1 cellular context compared by ENCODE assay signal in the genomic region with DNA sequence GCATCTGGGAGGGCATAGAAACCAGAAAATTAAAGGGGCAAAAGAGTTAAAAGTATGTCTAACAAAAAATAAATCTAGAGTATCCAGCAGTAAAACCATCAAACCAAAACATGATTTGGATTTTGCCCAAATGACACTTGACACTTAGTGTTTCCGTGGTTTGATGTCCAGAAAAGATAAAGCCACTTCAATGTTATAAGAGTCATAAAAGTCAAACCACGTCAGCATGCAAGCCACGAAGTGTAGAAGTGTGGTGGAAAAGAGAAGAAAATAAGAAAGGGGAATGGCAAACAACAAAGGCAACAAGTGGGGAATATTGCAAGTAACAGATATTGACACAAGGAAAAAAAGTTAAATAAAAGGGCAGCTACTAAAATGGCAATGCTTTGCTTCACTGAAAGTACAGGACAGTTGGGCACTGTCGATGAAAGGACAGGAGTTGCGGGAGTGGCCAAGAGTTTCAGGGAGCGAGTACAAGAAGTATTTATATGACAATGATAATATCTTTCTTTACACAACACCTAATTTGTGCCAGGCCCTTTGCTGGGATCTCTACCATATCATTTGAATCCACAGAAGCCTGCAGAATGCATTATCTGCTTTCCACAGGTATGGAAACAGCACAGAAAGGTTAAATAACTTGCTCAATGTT.
TF ChIP-seq lines count a peak whose summit lies in the region.

No MANE protein-coding gene starts in this region.

TF ChIP-seq in K562, 482 proteins besides CTCF, POLR2A, EP300 and RAD21 (continued from another document and continues in another):
- TF ChIP-seq, protein P1, sequence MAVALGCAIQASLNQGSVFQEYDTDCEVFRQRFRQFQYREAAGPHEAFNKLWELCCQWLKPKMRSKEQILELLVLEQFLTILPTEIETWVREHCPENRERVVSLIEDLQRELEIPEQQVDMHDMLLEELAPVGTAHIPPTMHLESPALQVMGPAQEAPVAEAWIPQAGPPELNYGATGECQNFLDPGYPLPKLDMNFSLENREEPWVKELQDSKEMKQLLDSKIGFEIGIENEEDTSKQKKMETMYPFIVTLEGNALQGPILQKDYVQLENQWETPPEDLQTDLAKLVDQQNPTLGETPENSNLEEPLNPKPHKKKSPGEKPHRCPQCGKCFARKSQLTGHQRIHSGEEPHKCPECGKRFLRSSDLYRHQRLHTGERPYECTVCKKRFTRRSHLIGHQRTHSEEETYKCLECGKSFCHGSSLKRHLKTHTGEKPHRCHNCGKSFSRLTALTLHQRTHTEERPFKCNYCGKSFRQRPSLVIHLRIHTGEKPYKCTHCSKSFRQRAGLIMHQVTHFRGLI (CRISPR knock-in tag; IDR thresholded peaks at IDR 0.05), result no peak
- TF ChIP-seq JUND (IDR thresholded peaks at IDR 0.05; ENCODE audit: borderline replicate concordance, low read depth, low read length), result peak; percentile 21; the same call in 1 of the 2 replicates
- no peak for TF ChIP-seq JUND (tag; IDR thresholded peaks at IDR 0.05; ENCODE audit: borderline replicate concordance, low read depth, low read length)
- TF ChIP-seq, protein P2, sequence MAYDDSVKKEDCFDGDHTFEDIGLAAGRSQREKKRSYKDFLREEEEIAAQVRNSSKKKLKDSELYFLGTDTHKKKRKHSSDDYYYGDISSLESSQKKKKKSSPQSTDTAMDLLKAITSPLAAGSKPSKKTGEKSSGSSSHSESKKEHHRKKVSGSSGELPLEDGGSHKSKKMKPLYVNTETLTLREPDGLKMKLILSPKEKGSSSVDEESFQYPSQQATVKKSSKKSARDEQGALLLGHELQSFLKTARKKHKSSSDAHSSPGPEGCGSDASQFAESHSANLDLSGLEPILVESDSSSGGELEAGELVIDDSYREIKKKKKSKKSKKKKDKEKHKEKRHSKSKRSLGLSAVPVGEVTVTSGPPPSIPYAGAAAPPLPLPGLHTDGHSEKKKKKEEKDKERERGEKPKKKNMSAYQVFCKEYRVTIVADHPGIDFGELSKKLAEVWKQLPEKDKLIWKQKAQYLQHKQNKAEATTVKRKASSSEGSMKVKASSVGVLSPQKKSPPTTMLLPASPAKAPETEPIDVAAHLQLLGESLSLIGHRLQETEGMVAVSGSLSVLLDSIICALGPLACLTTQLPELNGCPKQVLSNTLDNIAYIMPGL (CRISPR knock-in tag; IDR thresholded peaks at IDR 0.05), result no peak
- no peak for TF ChIP-seq ZNF551 (CRISPR knock-in tag; IDR thresholded peaks at IDR 0.05)
- TF ChIP-seq NR1H2 (CRISPR knock-in tag; IDR thresholded peaks at IDR 0.05), result no peak
- no peak for TF ChIP-seq NR2C1 (IDR thresholded peaks at IDR 0.05)
- TF ChIP-seq NR2C1 (tag; IDR thresholded peaks at IDR 0.05), result no peak
- no peak for TF ChIP-seq POLR2AphosphoS5 (IDR thresholded peaks at IDR 0.05; ENCODE audit: control insufficient read depth, insufficient read depth, low read depth, low read length)
- TF ChIP-seq EZH2 (IDR thresholded peaks at IDR 0.05; ENCODE audit: borderline replicate concordance, low read depth, low read length), result no peak
- TF ChIP-seq NRF1 (conservative IDR thresholded peaks at IDR 0.05 in 1 of 2, IDR thresholded peaks at IDR 0.05 in 1 of 2), result no peak
- TF ChIP-seq KAT2B (IDR thresholded peaks at IDR 0.05; ENCODE audit: low read depth, low read length), result no peak
- no peak for TF ChIP-seq SNRNP70 (optimal IDR thresholded peaks at IDR 0.05; ENCODE audit: low read depth, low read length)
- peak; percentile 51; the same call in 1 of the 2 replicates for TF ChIP-seq GATA2 (CRISPR knock-in tag; IDR thresholded peaks at IDR 0.05)
- no peak for TF ChIP-seq BDP1 (IDR thresholded peaks at IDR 0.05; ENCODE audit: insufficient read depth, insufficient read length)
- no peak for TF ChIP-seq BHLHE40 (IDR thresholded peaks at IDR 0.05; ENCODE audit: low read length)
- TF ChIP-seq, protein P3, sequence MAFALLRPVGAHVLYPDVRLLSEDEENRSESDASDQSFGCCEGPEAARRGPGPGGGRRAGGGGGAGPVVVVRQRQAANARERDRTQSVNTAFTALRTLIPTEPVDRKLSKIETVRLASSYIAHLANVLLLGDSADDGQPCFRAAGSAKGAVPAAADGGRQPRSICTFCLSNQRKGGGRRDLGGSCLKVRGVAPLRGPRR (CRISPR knock-in tag; IDR thresholded peaks at IDR 0.05), result no peak
- peak; percentile 11; the same call in 1 of the 2 replicates for TF ChIP-seq CXXC5 (CRISPR knock-in tag; IDR thresholded peaks at IDR 0.05)
- no peak for TF ChIP-seq HEY1 (CRISPR knock-in tag; IDR thresholded peaks at IDR 0.05; ENCODE audit: borderline replicate concordance)
- TF ChIP-seq CBX5 (IDR thresholded peaks at IDR 0.05; ENCODE audit: borderline replicate concordance, low read depth), result no peak
- TF ChIP-seq, protein P4, sequence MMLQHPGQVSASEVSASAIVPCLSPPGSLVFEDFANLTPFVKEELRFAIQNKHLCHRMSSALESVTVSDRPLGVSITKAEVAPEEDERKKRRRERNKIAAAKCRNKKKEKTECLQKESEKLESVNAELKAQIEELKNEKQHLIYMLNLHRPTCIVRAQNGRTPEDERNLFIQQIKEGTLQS (IDR thresholded peaks at IDR 0.05), result no peak
- TF ChIP-seq, protein P4 (CRISPR knock-in tag; conservative IDR thresholded peaks at IDR 0.05), result no peak
- no peak for TF ChIP-seq NELFE (IDR thresholded peaks at IDR 0.05; ENCODE audit: insufficient read depth, insufficient read length)
- TF ChIP-seq, protein P5, sequence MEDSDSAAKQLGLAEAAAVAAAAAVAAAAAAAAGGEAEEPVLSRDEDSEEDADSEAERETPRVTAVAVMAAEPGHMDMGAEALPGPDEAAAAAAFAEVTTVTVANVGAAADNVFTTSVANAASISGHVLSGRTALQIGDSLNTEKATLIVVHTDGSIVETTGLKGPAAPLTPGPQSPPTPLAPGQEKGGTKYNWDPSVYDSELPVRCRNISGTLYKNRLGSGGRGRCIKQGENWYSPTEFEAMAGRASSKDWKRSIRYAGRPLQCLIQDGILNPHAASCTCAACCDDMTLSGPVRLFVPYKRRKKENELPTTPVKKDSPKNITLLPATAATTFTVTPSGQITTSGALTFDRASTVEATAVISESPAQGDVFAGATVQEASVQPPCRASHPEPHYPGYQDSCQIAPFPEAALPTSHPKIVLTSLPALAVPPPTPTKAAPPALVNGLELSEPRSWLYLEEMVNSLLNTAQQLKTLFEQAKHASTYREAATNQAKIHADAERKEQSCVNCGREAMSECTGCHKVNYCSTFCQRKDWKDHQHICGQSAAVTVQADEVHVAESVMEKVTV (CRISPR knock-in tag; IDR thresholded peaks at IDR 0.05), result no peak
- no peak for TF ChIP-seq ZNF830 (CRISPR knock-in tag; IDR thresholded peaks at IDR 0.05)
- no peak for TF ChIP-seq RFX1 (IDR thresholded peaks at IDR 0.05)
- peak in 1 of 2 experiments; percentile 46; a peak in 1 of 4 replicates for TF ChIP-seq HDAC1 (IDR thresholded peaks at IDR 0.05)
- TF ChIP-seq RBM15 (IDR thresholded peaks at IDR 0.05; ENCODE audit: insufficient read depth, low read length), result no peak
- no peak for TF ChIP-seq TBL1XR1 (IDR thresholded peaks at IDR 0.05; ENCODE audit: low read length in 2 of 2)
- TF ChIP-seq ZBED1 (IDR thresholded peaks at IDR 0.05), result no peak
- TF ChIP-seq, protein P6, sequence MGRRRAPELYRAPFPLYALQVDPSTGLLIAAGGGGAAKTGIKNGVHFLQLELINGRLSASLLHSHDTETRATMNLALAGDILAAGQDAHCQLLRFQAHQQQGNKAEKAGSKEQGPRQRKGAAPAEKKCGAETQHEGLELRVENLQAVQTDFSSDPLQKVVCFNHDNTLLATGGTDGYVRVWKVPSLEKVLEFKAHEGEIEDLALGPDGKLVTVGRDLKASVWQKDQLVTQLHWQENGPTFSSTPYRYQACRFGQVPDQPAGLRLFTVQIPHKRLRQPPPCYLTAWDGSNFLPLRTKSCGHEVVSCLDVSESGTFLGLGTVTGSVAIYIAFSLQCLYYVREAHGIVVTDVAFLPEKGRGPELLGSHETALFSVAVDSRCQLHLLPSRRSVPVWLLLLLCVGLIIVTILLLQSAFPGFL (CRISPR knock-in tag; IDR thresholded peaks at IDR 0.05), result no peak
- TF ChIP-seq NFIC (IDR thresholded peaks at IDR 0.05), result peak; percentile 66
- TF ChIP-seq, protein P7, sequence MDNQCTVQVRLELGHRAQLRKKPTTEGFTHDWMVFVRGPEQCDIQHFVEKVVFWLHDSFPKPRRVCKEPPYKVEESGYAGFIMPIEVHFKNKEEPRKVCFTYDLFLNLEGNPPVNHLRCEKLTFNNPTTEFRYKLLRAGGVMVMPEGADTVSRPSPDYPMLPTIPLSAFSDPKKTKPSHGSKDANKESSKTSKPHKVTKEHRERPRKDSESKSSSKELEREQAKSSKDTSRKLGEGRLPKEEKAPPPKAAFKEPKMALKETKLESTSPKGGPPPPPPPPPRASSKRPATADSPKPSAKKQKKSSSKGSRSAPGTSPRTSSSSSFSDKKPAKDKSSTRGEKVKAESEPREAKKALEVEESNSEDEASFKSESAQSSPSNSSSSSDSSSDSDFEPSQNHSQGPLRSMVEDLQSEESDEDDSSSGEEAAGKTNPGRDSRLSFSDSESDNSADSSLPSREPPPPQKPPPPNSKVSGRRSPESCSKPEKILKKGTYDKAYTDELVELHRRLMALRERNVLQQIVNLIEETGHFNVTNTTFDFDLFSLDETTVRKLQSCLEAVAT (IDR thresholded peaks at IDR 0.05), result no peak
- TF ChIP-seq, protein P8, sequence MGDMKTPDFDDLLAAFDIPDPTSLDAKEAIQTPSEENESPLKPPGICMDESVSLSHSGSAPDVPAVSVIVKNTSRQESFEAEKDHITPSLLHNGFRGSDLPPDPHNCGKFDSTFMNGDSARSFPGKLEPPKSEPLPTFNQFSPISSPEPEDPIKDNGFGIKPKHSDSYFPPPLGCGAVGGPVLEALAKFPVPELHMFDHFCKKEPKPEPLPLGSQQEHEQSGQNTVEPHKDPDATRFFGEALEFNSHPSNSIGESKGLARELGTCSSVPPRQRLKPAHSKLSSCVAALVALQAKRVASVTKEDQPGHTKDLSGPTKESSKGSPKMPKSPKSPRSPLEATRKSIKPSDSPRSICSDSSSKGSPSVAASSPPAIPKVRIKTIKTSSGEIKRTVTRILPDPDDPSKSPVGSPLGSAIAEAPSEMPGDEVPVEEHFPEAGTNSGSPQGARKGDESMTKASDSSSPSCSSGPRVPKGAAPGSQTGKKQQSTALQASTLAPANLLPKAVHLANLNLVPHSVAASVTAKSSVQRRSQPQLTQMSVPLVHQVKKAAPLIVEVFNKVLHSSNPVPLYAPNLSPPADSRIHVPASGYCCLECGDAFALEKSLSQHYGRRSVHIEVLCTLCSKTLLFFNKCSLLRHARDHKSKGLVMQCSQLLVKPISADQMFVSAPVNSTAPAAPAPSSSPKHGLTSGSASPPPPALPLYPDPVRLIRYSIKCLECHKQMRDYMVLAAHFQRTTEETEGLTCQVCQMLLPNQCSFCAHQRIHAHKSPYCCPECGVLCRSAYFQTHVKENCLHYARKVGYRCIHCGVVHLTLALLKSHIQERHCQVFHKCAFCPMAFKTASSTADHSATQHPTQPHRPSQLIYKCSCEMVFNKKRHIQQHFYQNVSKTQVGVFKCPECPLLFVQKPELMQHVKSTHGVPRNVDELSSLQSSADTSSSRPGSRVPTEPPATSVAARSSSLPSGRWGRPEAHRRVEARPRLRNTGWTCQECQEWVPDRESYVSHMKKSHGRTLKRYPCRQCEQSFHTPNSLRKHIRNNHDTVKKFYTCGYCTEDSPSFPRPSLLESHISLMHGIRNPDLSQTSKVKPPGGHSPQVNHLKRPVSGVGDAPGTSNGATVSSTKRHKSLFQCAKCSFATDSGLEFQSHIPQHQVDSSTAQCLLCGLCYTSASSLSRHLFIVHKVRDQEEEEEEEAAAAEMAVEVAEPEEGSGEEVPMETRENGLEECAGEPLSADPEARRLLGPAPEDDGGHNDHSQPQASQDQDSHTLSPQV (IDR thresholded peaks at IDR 0.05), result peak; percentile 15; the same call in 1 of the 2 replicates
- no peak for TF ChIP-seq ELF1 (tag; IDR thresholded peaks at IDR 0.05)
- no peak for TF ChIP-seq DACH1 (IDR thresholded peaks at IDR 0.05; ENCODE audit: partially characterized antibody)
- no peak for TF ChIP-seq KLF1 (tag; IDR thresholded peaks at IDR 0.05)
- no peak for TF ChIP-seq MCM7 (IDR thresholded peaks at IDR 0.05)
- TF ChIP-seq CSDE1 (IDR thresholded peaks at IDR 0.05), result 0 out of 4 replicates have a peak, but pooled peaks of 1 of the 2 experiments have one; percentile 31
- TF ChIP-seq, protein P9, sequence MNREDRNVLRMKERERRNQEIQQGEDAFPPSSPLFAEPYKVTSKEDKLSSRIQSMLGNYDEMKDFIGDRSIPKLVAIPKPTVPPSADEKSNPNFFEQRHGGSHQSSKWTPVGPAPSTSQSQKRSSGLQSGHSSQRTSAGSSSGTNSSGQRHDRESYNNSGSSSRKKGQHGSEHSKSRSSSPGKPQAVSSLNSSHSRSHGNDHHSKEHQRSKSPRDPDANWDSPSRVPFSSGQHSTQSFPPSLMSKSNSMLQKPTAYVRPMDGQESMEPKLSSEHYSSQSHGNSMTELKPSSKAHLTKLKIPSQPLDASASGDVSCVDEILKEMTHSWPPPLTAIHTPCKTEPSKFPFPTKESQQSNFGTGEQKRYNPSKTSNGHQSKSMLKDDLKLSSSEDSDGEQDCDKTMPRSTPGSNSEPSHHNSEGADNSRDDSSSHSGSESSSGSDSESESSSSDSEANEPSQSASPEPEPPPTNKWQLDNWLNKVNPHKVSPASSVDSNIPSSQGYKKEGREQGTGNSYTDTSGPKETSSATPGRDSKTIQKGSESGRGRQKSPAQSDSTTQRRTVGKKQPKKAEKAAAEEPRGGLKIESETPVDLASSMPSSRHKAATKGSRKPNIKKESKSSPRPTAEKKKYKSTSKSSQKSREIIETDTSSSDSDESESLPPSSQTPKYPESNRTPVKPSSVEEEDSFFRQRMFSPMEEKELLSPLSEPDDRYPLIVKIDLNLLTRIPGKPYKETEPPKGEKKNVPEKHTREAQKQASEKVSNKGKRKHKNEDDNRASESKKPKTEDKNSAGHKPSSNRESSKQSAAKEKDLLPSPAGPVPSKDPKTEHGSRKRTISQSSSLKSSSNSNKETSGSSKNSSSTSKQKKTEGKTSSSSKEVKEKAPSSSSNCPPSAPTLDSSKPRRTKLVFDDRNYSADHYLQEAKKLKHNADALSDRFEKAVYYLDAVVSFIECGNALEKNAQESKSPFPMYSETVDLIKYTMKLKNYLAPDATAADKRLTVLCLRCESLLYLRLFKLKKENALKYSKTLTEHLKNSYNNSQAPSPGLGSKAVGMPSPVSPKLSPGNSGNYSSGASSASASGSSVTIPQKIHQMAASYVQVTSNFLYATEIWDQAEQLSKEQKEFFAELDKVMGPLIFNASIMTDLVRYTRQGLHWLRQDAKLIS (CRISPR knock-in tag; IDR thresholded peaks at IDR 0.05), result no peak
- no peak for TF ChIP-seq SPI1 (IDR thresholded peaks at IDR 0.05; ENCODE audit: borderline replicate concordance, low read depth, low read length)
- no peak for TF ChIP-seq ZNF696 (CRISPR knock-in tag; conservative IDR thresholded peaks at IDR 0.05)
- TF ChIP-seq ZKSCAN3 (CRISPR knock-in tag; IDR thresholded peaks at IDR 0.05), result no peak
- TF ChIP-seq ZNF764 (CRISPR knock-in tag; IDR thresholded peaks at IDR 0.05; ENCODE audit: low read depth), result no peak
- no peak for TF ChIP-seq EWSR1 (IDR thresholded peaks at IDR 0.05; ENCODE audit: borderline replicate concordance, low read depth, partially characterized antibody)
- no peak for TF ChIP-seq C11orf30 (IDR thresholded peaks at IDR 0.05; ENCODE audit: low read depth)
- no peak for TF ChIP-seq NEUROD1 (IDR thresholded peaks at IDR 0.05; ENCODE audit: borderline replicate concordance, low read depth, low read length, partially characterized antibody)
- TF ChIP-seq ZNF197 (CRISPR knock-in tag; IDR thresholded peaks at IDR 0.05; ENCODE audit: low read depth), result no peak
- no peak for TF ChIP-seq MAFK (IDR thresholded peaks at IDR 0.05; ENCODE audit: low read length)
- no peak for TF ChIP-seq RAD51 (IDR thresholded peaks at IDR 0.05; ENCODE audit: borderline replicate concordance, low read depth)
- TF ChIP-seq MTA1 (IDR thresholded peaks at IDR 0.05; ENCODE audit: borderline replicate concordance), result peak; percentile 37; the same call in 1 of the 2 replicates
